20 cellular contexts compared by ENCODE assay signal in genomic region chr18:4360221-4360715, GRCh38.
DNase-seq lines count a peak whose midpoint lies in the region; ATAC-seq, FAIRE-seq and TF ChIP-seq lines count a peak whose summit lies in the region.
"Had no signal": no experiment of that assay in that cellular context is flagged by ENCODE, and none has a peak within 500 bp of the region (broad histone marks: within the 10 kb centered on the region; RNA-seq: fewer than 3 reads in every experiment).

No MANE protein-coding gene starts in this region.

- no peak overlapping the region for H2AFZ ChIP-seq in GM12878 (ENCODE audit: control insufficient read depth, low read depth, low read length)

- RAD21 ChIA-PET in GM12878 (lab: Charles Lee; ENCODE audit: unreplicated experiment), result interaction anchor here (0.7 to 1.9 kb wide), 12 partner anchors 8 to 238 kb away, joined by 3 to 7 read pairs (median 3); no protein-coding TSS in a partner anchor

- no peaks in the 10 kb centered on the region for H3K79me2 ChIP-seq in GM12878 (ENCODE audit: control insufficient read depth, insufficient read depth, low read length)

- H3K27ac ChIP-seq in GM12878 (ENCODE audit: control insufficient read depth, insufficient read depth), result no peak overlapping the region
- H3K27ac ChIP-seq: 22Rv1; A549; BLaER1 treated with 17β-estradiol and CSF1 and Interleukin-3, amounts not matched to agents 10 nM and 100 nM; C4-2B had no signal

- H3K27me3 ChIP-seq in MG63 (no peaks in the 10 kb centered on the region), GM12878 (replicated peaks in 1 of 2; ENCODE audit: control insufficient read depth in 2 of 2, insufficient read depth in 2 of 2, low read length in 1 of 2) (no peaks in the 10 kb centered on the region)
- H3K27me3 ChIP-seq: BLaER1 treated with 17β-estradiol and CSF1 and Interleukin-3, amounts not matched to agents 10 nM and 100 nM had no signal

- BruUV-seq in GM12878 (replicated peaks; lab: Mats Ljungman, UMichigan), result no TSS peak

- TF ChIP-seq RAD21 in GM12878 (IDR thresholded peaks at IDR 0.05; ENCODE audit: insufficient read depth, low read depth, low read length), result no peak

- no peak for FAIRE-seq in GM12878 (lab: Jason Lieb, UNC)
- FAIRE-seq: A549, D721Med, GM12891 had no signal

- H3K4me1 ChIP-seq in GM12878 (ENCODE audit: control insufficient read depth, insufficient read depth, low read length), result no peaks in the 10 kb centered on the region
- H3K4me1 ChIP-seq: A549; BLaER1 treated with 17β-estradiol and CSF1 and Interleukin-3, amounts not matched to agents 10 nM and 100 nM; Caco-2 had no signal

- peak overlapping the region; percentile 22 for H3K4me3 ChIP-seq in MG63
- H3K4me3 ChIP-seq in GM12878, result no peak overlapping the region
- H3K4me3 ChIP-seq: A549; BLaER1 treated with 17β-estradiol and CSF1 and Interleukin-3, amounts not matched to agents 10 nM and 100 nM had no signal

- DNase-seq in GM10248 (ENCODE audit: extremely low spot score) (peak; percentile 15), MG63 (no peak), GM12878 (ENCODE audit: low read depth, low spot score) (no peak), G401 (ENCODE audit: low spot score) (no peak), nucleus accumbens (lab: John Stamatoyannopoulos, UW) (no peak)
- DNase-seq in stimulated activated CD4-positive, alpha-beta T cell treated with anti-CD3 and anti-CD28 coated beads, Interleukin-1b, Interleukin-23, amount 100 ng/mL, for 48 hours, result no peak
- DNase-seq: AML-193; Caco-2; Calu3; CD4-positive, alpha-beta T cell; CD8-positive, alpha-beta T cell; DMS79 treated with DMSO at 0.1 percent for 48 hours; GDM1 had no signal

- H3K36me3 ChIP-seq in MG63, result no peaks in the 10 kb centered on the region
- peaks cover 0 to 4% of the 10 kb centered on the region in 2 experiments; a peak in 2 of 4 replicates for H3K36me3 ChIP-seq in GM12878 (ENCODE audit: control insufficient read depth in 2 of 2, insufficient read depth in 2 of 2, low read length in 1 of 2)
- H3K36me3 ChIP-seq: BLaER1 treated with 17β-estradiol and CSF1 and Interleukin-3, amounts not matched to agents 10 nM and 100 nM had no signal

- H3K9ac ChIP-seq in GM12878 (ENCODE audit: control insufficient read depth, insufficient read depth, low read length), result no peak overlapping the region
- H3K9ac ChIP-seq: BLaER1 treated with 17β-estradiol and CSF1 and Interleukin-3, amounts not matched to agents 10 nM and 100 nM had no signal

- TF ChIP-seq POLR2A in GM12878 (IDR thresholded peaks at IDR 0.05; ENCODE audit: low read depth, low read length), result no peak

- in situ Hi-C loops in GM12878 (cut with MboI) (no loop called here), G401 (cut with HindIII; ENCODE audit: low sequenced_read_pairs) (no loop called here)

- H4K20me1 ChIP-seq in GM12878 (ENCODE audit: control insufficient read depth, insufficient read depth), result no peaks in the 10 kb centered on the region
- H4K20me1 ChIP-seq: BLaER1 treated with 17β-estradiol and CSF1 and Interleukin-3, amounts not matched to agents 10 nM and 100 nM had no signal

- no peak for TF ChIP-seq CTCF in GM10248 (IDR thresholded peaks at IDR 0.05; ENCODE audit: control extremely low read depth, extremely low read depth, low read depth, missing control alignments)
- no peak for TF ChIP-seq CTCF in GM12878 (IDR thresholded peaks at IDR 0.05 in 2 of 3, conservative IDR thresholded peaks at IDR 0.05 in 1 of 3; ENCODE audit: control insufficient read depth in 2 of 3, extremely low read depth in 1 of 3, insufficient read depth in 1 of 3, low read depth in 3 of 3, low read length in 3 of 3)

- no peaks in the 10 kb centered on the region for H3K9me3 ChIP-seq in MG63
- no peaks in the 10 kb centered on the region; the same call in 2 of the 3 replicates for H3K9me3 ChIP-seq in GM12878 (replicated peaks; ENCODE audit: control insufficient read depth, insufficient read depth, low read length)
- H3K9me3 ChIP-seq: A549, Caco-2 had no signal

- intact Hi-C loops in GM12878 (cut with micrococcal nuclease; ENCODE audit: unreplicated experiment), result no loop called here

- no peak for TF ChIP-seq EP300 in GM12878 (IDR thresholded peaks at IDR 0.05; ENCODE audit: borderline replicate concordance in 1 of 2, control insufficient read depth in 1 of 2, low read depth in 2 of 2, low read length in 2 of 2)

- WGBS in GM12878 (ENCODE audit: insufficient coverage, insufficient replicate concordance, low lambda C conversion rate, missing lambda C conversion rate), result 0% methylated on average over 2 of the region's 2 CpGs

- POLR2A ChIA-PET in GM10248 (lab: Yijun Ruan, JAX), result no interaction called here
- POLR2A ChIA-PET in GM12878 (lab: Charles Lee), result interaction anchor here (1.0 to 1.8 kb wide), 3 partner anchors 31 to 89 kb away, joined by 3 to 6 read pairs (median 3); no protein-coding TSS in a partner anchor

- SMC1A ChIA-PET in GM12878 (lab: Charles Lee; ENCODE audit: uncharacterized antibody, unreplicated experiment), result interaction anchor here (0.7 to 3.7 kb wide), 16 partner anchors 9 to 689 kb away, joined by 3 to 17 read pairs (median 4); no protein-coding TSS in a partner anchor

- CTCF ChIA-PET in GM10248 (lab: Yijun Ruan, JAX), result no interaction called here
- CTCF ChIA-PET in GM12878 (lab: Yijun Ruan, JAX), result interaction anchor here (0.7 to 1.5 kb wide), 4 partner anchors 9 to 18 kb away, joined by 3 to 4 read pairs (median 4); no protein-coding TSS in a partner anchor

- H3K4me2 ChIP-seq in GM12878 (ENCODE audit: control insufficient read depth, insufficient read depth), result no peak overlapping the region
- H3K4me2 ChIP-seq: A549; BLaER1 treated with 17β-estradiol and CSF1 and Interleukin-3, amounts not matched to agents 10 nM and 100 nM had no signal

- ATAC-seq in GM18858 (IDR thresholded peaks at IDR 0.05; ENCODE audit: unreplicated experiment), result peak; percentile 58
- ATAC-seq in GM12878, result peak; percentile 77
- ATAC-seq: A549; CD8-positive, alpha-beta T cell had no signal

TF ChIP-seq in GM12878, 131 proteins besides CTCF, POLR2A, EP300 and RAD21 (continues in another document):
- no peak for TF ChIP-seq SREBF1 (IDR thresholded peaks at IDR 0.05; ENCODE audit: low read length)
- no peak for TF ChIP-seq ZNF24 (IDR thresholded peaks at IDR 0.05)
- TF ChIP-seq ESRRA (IDR thresholded peaks at IDR 0.05; ENCODE audit: low read length), result no peak
- no peak for TF ChIP-seq NKRF (conservative IDR thresholded peaks at IDR 0.05)
- TF ChIP-seq SRF (IDR thresholded peaks at IDR 0.05; ENCODE audit: low read depth in 2 of 2, low read length in 2 of 2), result no peak
- TF ChIP-seq RELB (IDR thresholded peaks at IDR 0.05; ENCODE audit: low read depth), result 0 out of 2 replicates have a peak, but pooled peaks have one; percentile 26
- TF ChIP-seq MLLT1 (IDR thresholded peaks at IDR 0.05), result peak; percentile 55; the same call in 1 of the 2 replicates
- TF ChIP-seq ETV6 (conservative IDR thresholded peaks at IDR 0.05 in 1 of 2, IDR thresholded peaks at IDR 0.05 in 1 of 2; ENCODE audit: borderline replicate concordance in 1 of 2, low read depth in 1 of 2), result no peak
- TF ChIP-seq NBN (IDR thresholded peaks at IDR 0.05), result peak; percentile 54; the same call in 1 of the 2 replicates
- TF ChIP-seq PML (IDR thresholded peaks at IDR 0.05; ENCODE audit: low read length), result no peak
